16 cellular contexts compared by ENCODE assay signal in genomic region chr5:124726631-124727362, GRCh38. TPM values are rescaled to one million over a fixed set of nuclear protein-coding genes. Genes with fewer than 3 reads are reported as not detected.
DNase-seq lines count a peak whose midpoint lies in the region; TF ChIP-seq lines count a peak whose summit lies in the region.
"Had no signal": no experiment of that assay in that cellular context is flagged by ENCODE, and none has a peak within 500 bp of the region (broad histone marks: within the 10 kb centered on the region; RNA-seq: fewer than 3 reads in every experiment).

No MANE protein-coding gene starts in this region.

- BruUV-seq in OCI-LY7 (replicated peaks; lab: Mats Ljungman, UMichigan), result no TSS peak

- H3K4me3 Mint-ChIP-seq in endodermal cell, result peak overlapping the region; percentile 2
- no peak overlapping the region for H3K4me3 Mint-ChIP-seq in neural progenitor cell
- H3K4me3 Mint-ChIP-seq: CD8-positive, alpha-beta memory T cell had no signal

- H3K4me1 Mint-ChIP-seq in endodermal cell (peaks cover 56% of the 10 kb centered on the region), neural progenitor cell (peaks cover 58% of the 10 kb centered on the region)
- H3K4me1 Mint-ChIP-seq: CD8-positive, alpha-beta memory T cell had no signal

- peaks cover 9% of the 10 kb centered on the region; the same call in 1 of the 2 replicates for H3K36me3 ChIP-seq in DOHH2 (ENCODE audit: control insufficient read depth, low read length)
- no peaks in the 10 kb centered on the region for H3K36me3 ChIP-seq in OCI-LY7 (ENCODE audit: insufficient read depth, low read length)
- H3K36me3 ChIP-seq in endodermal cell (ENCODE audit: control insufficient read depth, insufficient read depth, low read length), result peaks cover 23% of the 10 kb centered on the region
- H3K36me3 ChIP-seq in neural progenitor cell, result peaks cover 4% of the 10 kb centered on the region

- CTCF ChIA-PET in OCI-LY7 (lab: Charles Lee; ENCODE audit: unreplicated experiment), result no interaction called here

- 0 out of 2 replicates have a peak overlapping the region, but pooled peaks have one; percentile 6 for H3K4me3 ChIP-seq in DOHH2 (ENCODE audit: low read length)
- H3K4me3 ChIP-seq in OCI-LY7 (ENCODE audit: low read depth, low read length, poor library complexity, severe bottlenecking), result no peak overlapping the region
- no peak overlapping the region for H3K4me3 ChIP-seq in endodermal cell (ENCODE audit: low read length)
- H3K4me3 ChIP-seq in neural progenitor cell, result no peak overlapping the region
- H3K4me3 ChIP-seq: A549; BLaER1 treated with 17β-estradiol and CSF1 and Interleukin-3, amounts not matched to agents 10 nM and 100 nM; K562 had no signal

- no peaks in the 10 kb centered on the region for H3K27me3 Mint-ChIP-seq in endodermal cell (ENCODE audit: insufficient read depth)
- H3K27me3 Mint-ChIP-seq in neural progenitor cell (ENCODE audit: insufficient read depth, low read depth), result no peaks in the 10 kb centered on the region
- H3K27me3 Mint-ChIP-seq: CD8-positive, alpha-beta memory T cell had no signal

- DNase-seq in OCI-LY7 (ENCODE audit: low spot score) (no peak), endodermal cell (peak; percentile 29), neural progenitor cell (ENCODE audit: low spot score) (no peak), NCI-H146 (lab: John Stamatoyannopoulos, UW) (no peak), HuH-7 (ENCODE audit: low spot score) (no peak), D341Med (ENCODE audit: low spot score) (no peak)
- DNase-seq: CD8-positive, alpha-beta memory T cell; DMS79; NCI-H1105; NCI-H1694; NCI-H2081 treated with DMSO at 0.1 percent for 48 hours; Right ventricle myocardium superior had no signal

- H4K20me1 ChIP-seq in DOHH2 (ENCODE audit: control insufficient read depth, insufficient read depth, low read depth, low read length), result no peaks in the 10 kb centered on the region
- H4K20me1 ChIP-seq in OCI-LY7 (ENCODE audit: insufficient read depth, low read length), result no peaks in the 10 kb centered on the region
- peaks cover 100% of the 10 kb centered on the region for H4K20me1 ChIP-seq in neural progenitor cell (ENCODE audit: low read depth)

- H3K27ac Mint-ChIP-seq in endodermal cell (peak overlapping the region; percentile 20), neural progenitor cell (peak overlapping the region; percentile 25)
- H3K27ac Mint-ChIP-seq: CD8-positive, alpha-beta memory T cell had no signal

- H3K4me2 ChIP-seq in DOHH2 (ENCODE audit: low read length), result peak overlapping the region; percentile 73
- H3K4me2 ChIP-seq in OCI-LY7 (ENCODE audit: low read length), result peak overlapping the region; percentile 15; the same call in 1 of the 2 replicates
- H3K4me2 ChIP-seq in neural progenitor cell, result no peak overlapping the region
- H3K4me2 ChIP-seq: A549 had no signal

- no peaks in the 10 kb centered on the region for H3K9me2 ChIP-seq in DOHH2 (replicated peaks; ENCODE audit: control insufficient read depth, low read length)
- no peaks in the 10 kb centered on the region for H3K9me2 ChIP-seq in OCI-LY7 (ENCODE audit: insufficient read depth, low read length)

- TF ChIP-seq CTCF in DOHH2 (IDR thresholded peaks at IDR 0.05; ENCODE audit: low read depth, low read length, poor library complexity, severe bottlenecking) (no peak), OCI-LY7 (conservative IDR thresholded peaks at IDR 0.05; ENCODE audit: low read length) (no peak), endodermal cell (conservative IDR thresholded peaks at IDR 0.05) (no peak), neural progenitor cell (IDR thresholded peaks at IDR 0.05) (no peak)

- H3K9ac ChIP-seq in endodermal cell (ENCODE audit: extremely low read depth, low read length, poor library complexity, severe bottlenecking), result no peak overlapping the region
- no peak overlapping the region for H3K9ac ChIP-seq in neural progenitor cell
- H3K9ac ChIP-seq: BLaER1 treated with 17β-estradiol and CSF1 and Interleukin-3, amounts not matched to agents 10 nM and 100 nM had no signal

- H3K27me3 ChIP-seq in DOHH2 (ENCODE audit: control insufficient read depth, low read length), result no peaks in the 10 kb centered on the region
- no peaks in the 10 kb centered on the region for H3K27me3 ChIP-seq in endodermal cell (ENCODE audit: control insufficient read depth, insufficient read depth, low read length, poor library complexity, severe bottlenecking)
- no peaks in the 10 kb centered on the region for H3K27me3 ChIP-seq in neural progenitor cell
- H3K27me3 ChIP-seq: BLaER1 treated with 17β-estradiol and CSF1 and Interleukin-3, amounts not matched to agents 10 nM and 100 nM had no signal

- H3K9me3 ChIP-seq in DOHH2 (ENCODE audit: control insufficient read depth, insufficient read depth, low read length) (no peaks in the 10 kb centered on the region), OCI-LY7 (ENCODE audit: low read length) (no peaks in the 10 kb centered on the region), endodermal cell (ENCODE audit: control insufficient read depth, low read length) (no peaks in the 10 kb centered on the region), neural progenitor cell (ENCODE audit: low read depth) (no peaks in the 10 kb centered on the region)
- H3K9me3 ChIP-seq: A549; BLaER1 treated with 17β-estradiol and CSF1 and Interleukin-3, amounts not matched to agents 10 nM and 100 nM had no signal

- 96% methylated on average over 4 to 5 of the region's 5 CpGs for WGBS in endodermal cell (ENCODE audit: insufficient coverage in 1 of 2, insufficient read length in 1 of 2), 2 experiments

- intact Hi-C loops in OCI-LY7 (cut with micrococcal nuclease; ENCODE audit: unreplicated experiment), result no loop called here

- H3K36me3 Mint-ChIP-seq in endodermal cell (ENCODE audit: low read depth) (peaks cover 20% of the 10 kb centered on the region), neural progenitor cell (peaks cover 36% of the 10 kb centered on the region)

- H3K9me3 Mint-ChIP-seq in endodermal cell (no peaks in the 10 kb centered on the region), neural progenitor cell (peaks cover 2% of the 10 kb centered on the region)

- H3F3A ChIP-seq in DOHH2 (ENCODE audit: control insufficient read depth, insufficient read depth) (peaks cover 21% of the 10 kb centered on the region), neural progenitor cell (ENCODE audit: low read depth) (no peaks in the 10 kb centered on the region)

- H3K79me2 ChIP-seq in DOHH2 (ENCODE audit: control insufficient read depth, low read length) (peaks cover 98% of the 10 kb centered on the region), OCI-LY7 (ENCODE audit: insufficient read depth, low read depth, low read length) (peaks cover 96% of the 10 kb centered on the region), neural progenitor cell (ENCODE audit: low read depth) (peaks cover 100% of the 10 kb centered on the region)

- H3K27ac ChIP-seq in DOHH2 (ENCODE audit: low read depth, low read length) (peak overlapping the region; percentile 14; the same call in 1 of the 2 replicates), OCI-LY7 (ENCODE audit: low read depth, low read length, poor library complexity, severe bottlenecking) (peak overlapping the region; percentile 44), endodermal cell (ENCODE audit: low read depth, low read length) (no peak overlapping the region), neural progenitor cell (no peak overlapping the region)
- H3K27ac ChIP-seq: A549 had no signal

- POLR2A ChIA-PET in OCI-LY7 (lab: Charles Lee), result interaction anchor here (0.6 to 7.0 kb wide), 9 partner anchors 8 to 1054 kb away, joined by 3 to 82 read pairs (median 8); no protein-coding TSS in a partner anchor

- H2AFZ ChIP-seq in OCI-LY7 (ENCODE audit: low read length) (no peak overlapping the region), neural progenitor cell (replicated peaks) (no peak overlapping the region)

- H3K4me1 ChIP-seq in DOHH2 (ENCODE audit: control insufficient read depth, low read length), result peaks cover 83% of the 10 kb centered on the region
- H3K4me1 ChIP-seq in OCI-LY7 (ENCODE audit: insufficient read depth, low read length, poor library complexity, severe bottlenecking), result peaks cover 86% of the 10 kb centered on the region
- peaks cover 11% of the 10 kb centered on the region for H3K4me1 ChIP-seq in endodermal cell (ENCODE audit: control insufficient read depth, insufficient read depth, low read length)
- peaks cover 58% of the 10 kb centered on the region for H3K4me1 ChIP-seq in neural progenitor cell
- H3K4me1 ChIP-seq: A549 had no signal

RNA-seq across cellular contexts. Expression of gene ZNF608, which starts 19.6 kb away (rescaled TPM):
- total RNA-seq in OCI-LY7 (2014; rRNA removed; shearing (Covaris generic)), result 22.6 and 25.7 TPM in 2 replicates
- total RNA-seq in OCI-LY7 (2022) (58.8 and 61.4 TPM in 2 replicates), endodermal cell (100 to 1,000 TPM; 138 to 140 TPM), neural progenitor cell (ENCODE audit: low replicate concordance) (168 and 213 TPM in 2 replicates)
- polyA plus RNA-seq in endodermal cell (2013, experiment 1 of 2), result 85.1 TPM
- 84.0 TPM for polyA plus RNA-seq in endodermal cell (2013, experiment 2 of 2)
- total RNA-seq: CD8-positive, alpha-beta memory T cell had no signal
- polyA plus RNA-seq: CD8-positive, alpha-beta memory T cell had no signal

Comparison
In these comparisons a context has a peak if more than half of its experiments do, and no peak if none do; other contexts are left out.
1. H3K27ac ChIP-seq: peak in DOHH2 (single experiment) and OCI-LY7 (single experiment); none in endodermal cell (single experiment) and neural progenitor cell (single experiment).